Comparison of ENCODE assay signal across 10 cellular contexts in the genomic region with DNA sequence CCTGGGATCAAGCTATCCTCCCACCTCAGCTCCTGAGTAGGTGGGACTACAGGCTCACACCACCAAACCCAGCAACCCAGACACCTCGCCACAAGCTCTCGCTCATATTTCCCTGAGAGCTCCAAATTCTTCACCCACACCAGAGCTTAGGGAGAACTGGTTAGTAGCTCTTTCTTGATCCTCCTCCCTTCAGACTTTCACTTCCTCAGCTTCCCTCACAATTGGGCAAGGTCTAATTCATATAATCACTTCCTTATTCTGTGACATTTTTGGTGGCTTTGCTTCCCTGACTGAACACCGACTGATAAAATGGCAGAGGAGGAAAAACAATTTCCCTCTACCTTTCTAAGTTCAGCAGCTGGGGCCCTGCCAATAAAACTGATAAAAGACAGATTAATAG.
DNase-seq lines count a peak whose midpoint lies in the region; ATAC-seq and TF ChIP-seq lines count a peak whose summit lies in the region.
"Had no signal": no experiment of that assay in that cellular context is flagged by ENCODE, and none has a peak within 500 bp of the region (broad histone marks: within the 10 kb centered on the region; RNA-seq: fewer than 3 reads in every experiment).

No MANE protein-coding gene starts in this region.

- no peaks in the 10 kb centered on the region for H3K27me3 ChIP-seq in brain microvascular endothelial cell (replicated peaks)

- no peak overlapping the region for H3K4me3 ChIP-seq in brain microvascular endothelial cell (ENCODE audit: low read depth, low read length)
- H3K4me3 ChIP-seq: spleen had no signal

- intact Hi-C loops in sciatic nerve (cut with DNase I): no loop called here
- intact Hi-C loops in Right ventricle myocardium inferior (cut with DNase I): no loop called here

- H3K36me3 ChIP-seq in brain microvascular endothelial cell (replicated peaks): no peaks in the 10 kb centered on the region
- H3K36me3 ChIP-seq: spleen had no signal

- ATAC-seq in HG02798 (IDR thresholded peaks at IDR 0.05; ENCODE audit: poor library complexity, unreplicated experiment) (peak; percentile 79), sciatic nerve (peak; percentile 59), Right ventricle myocardium inferior (no peak), GM19035 (IDR thresholded peaks at IDR 0.05; ENCODE audit: unreplicated experiment) (no peak)

- DNase-seq in GM19238 (ENCODE audit: insufficient read length, low spot score) (peak; percentile 13), NAMALWA (ENCODE audit: low spot score) (peak; percentile 41), sciatic nerve (ENCODE audit: low spot score) (no peak), Right ventricle myocardium inferior (ENCODE audit: missing footprints) (no peak), brain microvascular endothelial cell (no peak), hippocampal formation (lab: John Stamatoyannopoulos, UW) (no peak)
- DNase-seq: NCI-H510A treated with DMSO at 0.1 percent for 48 hours, spleen had no signal

- no peak for TF ChIP-seq CTCF in brain microvascular endothelial cell (IDR thresholded peaks at IDR 0.05; ENCODE audit: low read depth, low read length, missing control alignments)

- no peak overlapping the region for H3K27ac ChIP-seq in brain microvascular endothelial cell
- H3K27ac ChIP-seq: spleen had no signal

- in situ Hi-C loops in brain microvascular endothelial cell (cut with HindIII; ENCODE audit: low pct_ligation_motif_present, low sequenced_read_pairs): no loop called here

Comparison
In these comparisons a context has a peak if more than half of its experiments do, and no peak if none do; other contexts are left out.
1. DNase-seq: peak in GM19238 (single experiment) and NAMALWA (single experiment); none in sciatic nerve (single experiment), Right ventricle myocardium inferior (single experiment), brain microvascular endothelial cell (single experiment) and hippocampal formation (0 of 2).
2. ATAC-seq: peak in HG02798 (single experiment) and sciatic nerve (single experiment); none in Right ventricle myocardium inferior (single experiment) and GM19035 (single experiment).